ENCODE assay signal across 24 cellular contexts in the genomic region with DNA sequence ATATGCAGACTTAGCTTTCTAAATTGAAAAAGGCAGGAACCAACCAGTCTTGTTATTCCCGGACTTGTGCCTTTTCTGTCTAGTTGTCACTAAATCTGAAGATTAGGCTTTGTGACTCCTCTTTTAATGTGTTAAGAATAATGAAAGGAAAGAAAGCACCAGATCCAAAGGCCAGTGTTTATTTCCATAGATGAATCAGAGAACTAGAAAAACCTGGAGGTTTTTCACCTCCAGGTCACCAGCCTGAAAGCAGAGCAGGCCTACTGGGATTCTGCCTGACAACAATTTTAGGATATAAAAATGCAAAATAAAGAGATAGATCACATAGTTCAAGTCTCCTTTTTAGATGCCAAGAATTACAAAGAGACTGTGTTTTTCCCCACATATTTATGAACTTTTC.
"Had no signal": no experiment of that assay in that cellular context is flagged by ENCODE, and none has a peak within 500 bp of the region (broad histone marks: within the 10 kb centered on the region; RNA-seq: fewer than 3 reads in every experiment).

No MANE protein-coding gene starts in this region.

- DNase-seq: activated CD4-positive, alpha-beta memory T cell treated with anti-CD3 and anti-CD28 coated beads, Interleukin-2, amount 10 ng/mL, durations not matched to agents 7 days and 5 days; activated CD4-positive, alpha-beta T cell treated with anti-CD3 and anti-CD28 coated beads for 48 hours; activated effector memory CD4-positive, alpha-beta T cell treated with anti-CD3 and anti-CD28 coated beads, Interleukin-2, amount 50 U/mL, for 16 hours; activated naive CD4-positive, alpha-beta T cell treated with anti-CD3 and anti-CD28 coated beads, Interleukin-2, amount 10 ng/mL, durations not matched to agents 7 days and 5 days; brain microvascular endothelial cell; central memory CD4-positive, alpha-beta T cell; effector memory CD8-positive, alpha-beta T cell; foreskin melanocyte; glutamatergic neuron; hippocampal formation; left ventricle myocardium superior; mammary epithelial cell; nephron progenitor cell; posterior cingulate gyrus; sigmoid colon; stimulated activated CD4-positive, alpha-beta T cell treated with anti-CD3 and anti-CD28 coated beads, Interleukin-4, amount 100 ng/mL, for 1 hour; stimulated activated naive CD4-positive, alpha-beta T cell; SW 1271; T-helper 17 cell; testis; trophoblast cell had no signal

- FAIRE-seq: colon had no signal

- ATAC-seq: effector memory CD8-positive, alpha-beta T cell; left ventricle myocardium superior; T-helper 17 cell had no signal

- H3K4me1 ChIP-seq: testis had no signal

- H3K4me3 ChIP-seq: esophagus muscularis mucosa, sigmoid colon, SJSA1, testis had no signal

- H3K36me3 ChIP-seq: brain microvascular endothelial cell, esophagus muscularis mucosa, sigmoid colon, SJSA1 had no signal

- H3K27ac ChIP-seq: brain microvascular endothelial cell, esophagus muscularis mucosa, sigmoid colon, SJSA1 had no signal

- H3K9me3 ChIP-seq: esophagus muscularis mucosa, sigmoid colon, SJSA1, testis had no signal

- H3K27me3 ChIP-seq: brain microvascular endothelial cell, esophagus muscularis mucosa, sigmoid colon, SJSA1, testis had no signal
